ENCODE assay signal across 8 cellular contexts in genomic region chr22:46044718-46045458, GRCh38.
DNase-seq lines count a peak whose midpoint lies in the region; ATAC-seq and TF ChIP-seq lines count a peak whose summit lies in the region.

No MANE protein-coding gene starts in this region.

- ATAC-seq in activated T-cell treated with anti-CD3 and anti-CD28 coated beads, Interleukin-2, amount 50 U/mL, for 4 hours = peak; percentile 55 to 61
- peak; percentile 59 for ATAC-seq in stimulated activated naive CD8-positive, alpha-beta T cell treated with anti-CD3 and anti-CD28 coated beads, Interleukin-15, amount 100 ng/mL, for 72 hours
- no peak for ATAC-seq in GM21526 (IDR thresholded peaks at IDR 0.05; ENCODE audit: low FRiP score, unreplicated experiment)

- peaks cover 26% of the 10 kb centered on the region for H3K4me1 Mint-ChIP-seq in activated T-cell treated with anti-CD3 and anti-CD28 coated beads, Interleukin-2, amount 50 U/mL, for 4 hours (ENCODE audit: low read depth)
- peaks cover 14% of the 10 kb centered on the region for H3K4me1 Mint-ChIP-seq in stimulated activated naive CD8-positive, alpha-beta T cell treated with anti-CD3 and anti-CD28 coated beads, Interleukin-15, amount 100 ng/mL, for 72 hours

- no peaks in the 10 kb centered on the region for H3K36me3 ChIP-seq in liver (ENCODE audit: control insufficient read depth in 4 of 4, insufficient read depth in 3 of 4, low read depth in 1 of 4, low read length in 3 of 4)

- H3K9me3 Mint-ChIP-seq in activated T-cell treated with anti-CD3 and anti-CD28 coated beads, Interleukin-2, amount 50 U/mL, for 4 hours = no peaks in the 10 kb centered on the region
- H3K9me3 Mint-ChIP-seq in stimulated activated naive CD8-positive, alpha-beta T cell treated with anti-CD3 and anti-CD28 coated beads, Interleukin-15, amount 100 ng/mL, for 72 hours = no peaks in the 10 kb centered on the region

- WGBS in liver = 3% methylated on average over 77 of the region's 77 CpGs

- peak; percentile 29 for DNase-seq in activated T-cell treated with anti-CD3 and anti-CD28 coated beads, Interleukin-2, amount 50 U/mL, for 4 hours
- no peak for DNase-seq in activated T-cell treated with anti-CD3 and anti-CD28 coated beads, Interleukin-2, amount 50 U/mL, for 48 hours
- DNase-seq in choroid plexus epithelial cell (ENCODE audit: low read depth) (no peak), 8988T (no peak), NCI-H187 (lab: John Stamatoyannopoulos, UW) (no peak)
- DNase-seq in stimulated activated naive CD8-positive, alpha-beta T cell treated with anti-CD3 and anti-CD28 coated beads, Interleukin-15, amount 100 ng/mL, for 72 hours = peak; percentile 37 to 43

- TF ChIP-seq RAD21 in liver (IDR thresholded peaks at IDR 0.05) = no peak

- H3K27me3 Mint-ChIP-seq in activated T-cell treated with anti-CD3 and anti-CD28 coated beads, Interleukin-2, amount 50 U/mL, for 4 hours (ENCODE audit: low read depth) = no peaks in the 10 kb centered on the region
- no peaks in the 10 kb centered on the region for H3K27me3 Mint-ChIP-seq in stimulated activated naive CD8-positive, alpha-beta T cell treated with anti-CD3 and anti-CD28 coated beads, Interleukin-15, amount 100 ng/mL, for 72 hours

- TF ChIP-seq CTCF in choroid plexus epithelial cell (conservative IDR thresholded peaks at IDR 0.05; ENCODE audit: low read depth, low read length) = no peak
- no peak for TF ChIP-seq CTCF in liver (IDR thresholded peaks at IDR 0.05; ENCODE audit: low read depth, low read length, missing input control)

- no peaks in the 10 kb centered on the region for H3K9me3 ChIP-seq in liver (ENCODE audit: control insufficient read depth in 4 of 4, low read length in 3 of 4)

- no peaks in the 10 kb centered on the region for H3K36me3 Mint-ChIP-seq in activated T-cell treated with anti-CD3 and anti-CD28 coated beads, Interleukin-2, amount 50 U/mL, for 4 hours (ENCODE audit: insufficient read depth)

- H3K27ac ChIP-seq in liver (ENCODE audit: low read depth in 1 of 2, low read length in 2 of 2) = peak overlapping the region; percentile 75 to 86

- H3K4me1 ChIP-seq in liver (ENCODE audit: control insufficient read depth in 4 of 4, insufficient read depth in 4 of 4, low read length in 3 of 4) = peaks cover 7 to 47% (median 34%) of the 10 kb centered on the region in 4 donors

- peak overlapping the region; percentile 61 for H3K4me3 ChIP-seq in choroid plexus epithelial cell (ENCODE audit: low read depth, low read length)
- H3K4me3 ChIP-seq in liver (ENCODE audit: low read depth in 1 of 3, low read length in 3 of 3) = peak overlapping the region; percentile 65 to 75 (median 66)

- H3K27me3 ChIP-seq in liver (ENCODE audit: control insufficient read depth in 4 of 4, insufficient read depth in 4 of 4, low read length in 3 of 4) = no peaks in the 10 kb centered on the region

- peak overlapping the region; percentile 69 to 99 for H3K9ac ChIP-seq in liver (ENCODE audit: low read depth in 1 of 2, low read length in 2 of 2)

- peak overlapping the region; percentile 81 for H3K4me3 Mint-ChIP-seq in activated T-cell treated with anti-CD3 and anti-CD28 coated beads, Interleukin-2, amount 50 U/mL, for 4 hours
- peak overlapping the region; percentile 91 to 94 for H3K4me3 Mint-ChIP-seq in stimulated activated naive CD8-positive, alpha-beta T cell treated with anti-CD3 and anti-CD28 coated beads, Interleukin-15, amount 100 ng/mL, for 72 hours

- peak overlapping the region; percentile 97 for H3K27ac Mint-ChIP-seq in stimulated activated naive CD8-positive, alpha-beta T cell treated with anti-CD3 and anti-CD28 coated beads, Interleukin-15, amount 100 ng/mL, for 72 hours

TF ChIP-seq in liver, 16 proteins besides CTCF, POLR2A, EP300 and RAD21:
- no peak for TF ChIP-seq TAF1 (conservative IDR thresholded peaks at IDR 0.05)
- no peak for TF ChIP-seq SP1 (IDR thresholded peaks at IDR 0.05)
- no peak for TF ChIP-seq EGR1 (IDR thresholded peaks at IDR 0.05; ENCODE audit: low read depth in 2 of 2)
- TF ChIP-seq JUND (IDR thresholded peaks at IDR 0.05) = no peak
- TF ChIP-seq, protein P1, sequence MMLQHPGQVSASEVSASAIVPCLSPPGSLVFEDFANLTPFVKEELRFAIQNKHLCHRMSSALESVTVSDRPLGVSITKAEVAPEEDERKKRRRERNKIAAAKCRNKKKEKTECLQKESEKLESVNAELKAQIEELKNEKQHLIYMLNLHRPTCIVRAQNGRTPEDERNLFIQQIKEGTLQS (IDR thresholded peaks at IDR 0.05) = no peak
- TF ChIP-seq YY1 (IDR thresholded peaks at IDR 0.05) = no peak
- TF ChIP-seq ZBTB33 (IDR thresholded peaks at IDR 0.05) = no peak
- TF ChIP-seq HNF4A (conservative IDR thresholded peaks at IDR 0.05) = no peak
- TF ChIP-seq RXRA (IDR thresholded peaks at IDR 0.05) = no peak
- TF ChIP-seq FOXA2 (IDR thresholded peaks at IDR 0.05) = no peak
- TF ChIP-seq REST (IDR thresholded peaks at IDR 0.05) = no peak
- TF ChIP-seq MAX (IDR thresholded peaks at IDR 0.05) = no peak
- no peak for TF ChIP-seq HNF4G (IDR thresholded peaks at IDR 0.05)
- TF ChIP-seq FOXA1 (IDR thresholded peaks at IDR 0.05) = no peak
- TF ChIP-seq NR2F2 (IDR thresholded peaks at IDR 0.05) = no peak

Comparison
In these comparisons a context has a peak if more than half of its experiments do, and no peak if none do; other contexts are left out.
1. DNase-seq: peak in activated T-cell treated with anti-CD3 and anti-CD28 coated beads, Interleukin-2, amount 50 U/mL, for 4 hours (single experiment) and stimulated activated naive CD8-positive, alpha-beta T cell treated with anti-CD3 and anti-CD28 coated beads, Interleukin-15, amount 100 ng/mL, for 72 hours (2 of 2); none in activated T-cell treated with anti-CD3 and anti-CD28 coated beads, Interleukin-2, amount 50 U/mL, for 48 hours (0 of 2), choroid plexus epithelial cell (single experiment), 8988T (single experiment) and NCI-H187 (0 of 2).